1 cellular context compared by ENCODE assay signal in the genomic region with DNA sequence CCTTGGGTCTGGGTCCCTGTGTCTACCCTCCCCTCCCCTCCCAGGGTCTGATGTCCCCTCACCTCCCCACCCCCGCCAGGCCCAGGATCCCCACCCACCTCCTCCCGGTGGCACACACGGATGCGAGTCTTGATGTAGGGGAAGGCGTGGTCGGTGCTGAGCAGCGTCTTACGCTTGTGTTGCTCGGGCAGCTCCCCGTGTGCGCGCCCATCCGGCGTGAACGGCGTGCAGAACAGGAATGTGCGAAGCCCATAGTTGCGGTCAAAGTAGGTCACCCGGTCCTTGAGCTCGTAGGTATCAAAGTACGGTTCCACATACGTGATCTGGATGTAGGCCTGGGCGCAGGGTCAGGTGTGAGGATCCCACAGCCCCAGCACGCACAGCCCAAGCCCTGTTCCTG.
TF ChIP-seq lines count a peak whose summit lies in the region.

No MANE protein-coding gene starts in this region.

TF ChIP-seq in H1, 55 proteins besides CTCF, POLR2A, EP300 and RAD21:
- TF ChIP-seq POLR2AphosphoS5 (IDR thresholded peaks at IDR 0.05; ENCODE audit: low read depth, low read length) (no peak), ASH2L (IDR thresholded peaks at IDR 0.05; ENCODE audit: low read length) (no peak), SIRT6 (IDR thresholded peaks at IDR 0.05; ENCODE audit: low read length) (no peak), GTF2F1 (IDR thresholded peaks at IDR 0.05; ENCODE audit: borderline replicate concordance, low read depth, low read length) (no peak), POU5F1 (IDR thresholded peaks at IDR 0.05; ENCODE audit: low read depth, low read length) (no peak), JUND (IDR thresholded peaks at IDR 0.05; ENCODE audit: low read length) (no peak), FOSL1 (IDR thresholded peaks at IDR 0.05; ENCODE audit: insufficient read depth, low read depth, low read length) (no peak), CREB1 (IDR thresholded peaks at IDR 0.05) (no peak), PHF8 (conservative IDR thresholded peaks at IDR 0.05; ENCODE audit: low read depth, low read length) (no peak), RBBP5 (IDR thresholded peaks at IDR 0.05; ENCODE audit: borderline replicate concordance, low read depth, low read length) (no peak), CBX5 (IDR thresholded peaks at IDR 0.05; ENCODE audit: low read depth, low read length) (no peak)
- TF ChIP-seq, protein P1, sequence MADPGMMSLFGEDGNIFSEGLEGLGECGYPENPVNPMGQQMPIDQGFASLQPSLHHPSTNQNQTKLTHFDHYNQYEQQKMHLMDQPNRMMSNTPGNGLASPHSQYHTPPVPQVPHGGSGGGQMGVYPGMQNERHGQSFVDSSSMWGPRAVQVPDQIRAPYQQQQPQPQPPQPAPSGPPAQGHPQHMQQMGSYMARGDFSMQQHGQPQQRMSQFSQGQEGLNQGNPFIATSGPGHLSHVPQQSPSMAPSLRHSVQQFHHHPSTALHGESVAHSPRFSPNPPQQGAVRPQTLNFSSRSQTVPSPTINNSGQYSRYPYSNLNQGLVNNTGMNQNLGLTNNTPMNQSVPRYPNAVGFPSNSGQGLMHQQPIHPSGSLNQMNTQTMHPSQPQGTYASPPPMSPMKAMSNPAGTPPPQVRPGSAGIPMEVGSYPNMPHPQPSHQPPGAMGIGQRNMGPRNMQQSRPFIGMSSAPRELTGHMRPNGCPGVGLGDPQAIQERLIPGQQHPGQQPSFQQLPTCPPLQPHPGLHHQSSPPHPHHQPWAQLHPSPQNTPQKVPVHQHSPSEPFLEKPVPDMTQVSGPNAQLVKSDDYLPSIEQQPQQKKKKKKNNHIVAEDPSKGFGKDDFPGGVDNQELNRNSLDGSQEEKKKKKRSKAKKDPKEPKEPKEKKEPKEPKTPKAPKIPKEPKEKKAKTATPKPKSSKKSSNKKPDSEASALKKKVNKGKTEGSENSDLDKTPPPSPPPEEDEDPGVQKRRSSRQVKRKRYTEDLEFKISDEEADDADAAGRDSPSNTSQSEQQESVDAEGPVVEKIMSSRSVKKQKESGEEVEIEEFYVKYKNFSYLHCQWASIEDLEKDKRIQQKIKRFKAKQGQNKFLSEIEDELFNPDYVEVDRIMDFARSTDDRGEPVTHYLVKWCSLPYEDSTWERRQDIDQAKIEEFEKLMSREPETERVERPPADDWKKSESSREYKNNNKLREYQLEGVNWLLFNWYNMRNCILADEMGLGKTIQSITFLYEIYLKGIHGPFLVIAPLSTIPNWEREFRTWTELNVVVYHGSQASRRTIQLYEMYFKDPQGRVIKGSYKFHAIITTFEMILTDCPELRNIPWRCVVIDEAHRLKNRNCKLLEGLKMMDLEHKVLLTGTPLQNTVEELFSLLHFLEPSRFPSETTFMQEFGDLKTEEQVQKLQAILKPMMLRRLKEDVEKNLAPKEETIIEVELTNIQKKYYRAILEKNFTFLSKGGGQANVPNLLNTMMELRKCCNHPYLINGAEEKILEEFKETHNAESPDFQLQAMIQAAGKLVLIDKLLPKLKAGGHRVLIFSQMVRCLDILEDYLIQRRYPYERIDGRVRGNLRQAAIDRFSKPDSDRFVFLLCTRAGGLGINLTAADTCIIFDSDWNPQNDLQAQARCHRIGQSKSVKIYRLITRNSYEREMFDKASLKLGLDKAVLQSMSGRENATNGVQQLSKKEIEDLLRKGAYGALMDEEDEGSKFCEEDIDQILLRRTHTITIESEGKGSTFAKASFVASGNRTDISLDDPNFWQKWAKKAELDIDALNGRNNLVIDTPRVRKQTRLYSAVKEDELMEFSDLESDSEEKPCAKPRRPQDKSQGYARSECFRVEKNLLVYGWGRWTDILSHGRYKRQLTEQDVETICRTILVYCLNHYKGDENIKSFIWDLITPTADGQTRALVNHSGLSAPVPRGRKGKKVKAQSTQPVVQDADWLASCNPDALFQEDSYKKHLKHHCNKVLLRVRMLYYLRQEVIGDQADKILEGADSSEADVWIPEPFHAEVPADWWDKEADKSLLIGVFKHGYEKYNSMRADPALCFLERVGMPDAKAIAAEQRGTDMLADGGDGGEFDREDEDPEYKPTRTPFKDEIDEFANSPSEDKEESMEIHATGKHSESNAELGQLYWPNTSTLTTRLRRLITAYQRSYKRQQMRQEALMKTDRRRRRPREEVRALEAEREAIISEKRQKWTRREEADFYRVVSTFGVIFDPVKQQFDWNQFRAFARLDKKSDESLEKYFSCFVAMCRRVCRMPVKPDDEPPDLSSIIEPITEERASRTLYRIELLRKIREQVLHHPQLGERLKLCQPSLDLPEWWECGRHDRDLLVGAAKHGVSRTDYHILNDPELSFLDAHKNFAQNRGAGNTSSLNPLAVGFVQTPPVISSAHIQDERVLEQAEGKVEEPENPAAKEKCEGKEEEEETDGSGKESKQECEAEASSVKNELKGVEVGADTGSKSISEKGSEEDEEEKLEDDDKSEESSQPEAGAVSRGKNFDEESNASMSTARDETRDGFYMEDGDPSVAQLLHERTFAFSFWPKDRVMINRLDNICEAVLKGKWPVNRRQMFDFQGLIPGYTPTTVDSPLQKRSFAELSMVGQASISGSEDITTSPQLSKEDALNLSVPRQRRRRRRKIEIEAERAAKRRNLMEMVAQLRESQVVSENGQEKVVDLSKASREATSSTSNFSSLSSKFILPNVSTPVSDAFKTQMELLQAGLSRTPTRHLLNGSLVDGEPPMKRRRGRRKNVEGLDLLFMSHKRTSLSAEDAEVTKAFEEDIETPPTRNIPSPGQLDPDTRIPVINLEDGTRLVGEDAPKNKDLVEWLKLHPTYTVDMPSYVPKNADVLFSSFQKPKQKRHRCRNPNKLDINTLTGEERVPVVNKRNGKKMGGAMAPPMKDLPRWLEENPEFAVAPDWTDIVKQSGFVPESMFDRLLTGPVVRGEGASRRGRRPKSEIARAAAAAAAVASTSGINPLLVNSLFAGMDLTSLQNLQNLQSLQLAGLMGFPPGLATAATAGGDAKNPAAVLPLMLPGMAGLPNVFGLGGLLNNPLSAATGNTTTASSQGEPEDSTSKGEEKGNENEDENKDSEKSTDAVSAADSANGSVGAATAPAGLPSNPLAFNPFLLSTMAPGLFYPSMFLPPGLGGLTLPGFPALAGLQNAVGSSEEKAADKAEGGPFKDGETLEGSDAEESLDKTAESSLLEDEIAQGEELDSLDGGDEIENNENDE (IDR thresholded peaks at IDR 0.05; ENCODE audit: insufficient replicate concordance, low read length), result no peak
- TF ChIP-seq, protein P2, sequence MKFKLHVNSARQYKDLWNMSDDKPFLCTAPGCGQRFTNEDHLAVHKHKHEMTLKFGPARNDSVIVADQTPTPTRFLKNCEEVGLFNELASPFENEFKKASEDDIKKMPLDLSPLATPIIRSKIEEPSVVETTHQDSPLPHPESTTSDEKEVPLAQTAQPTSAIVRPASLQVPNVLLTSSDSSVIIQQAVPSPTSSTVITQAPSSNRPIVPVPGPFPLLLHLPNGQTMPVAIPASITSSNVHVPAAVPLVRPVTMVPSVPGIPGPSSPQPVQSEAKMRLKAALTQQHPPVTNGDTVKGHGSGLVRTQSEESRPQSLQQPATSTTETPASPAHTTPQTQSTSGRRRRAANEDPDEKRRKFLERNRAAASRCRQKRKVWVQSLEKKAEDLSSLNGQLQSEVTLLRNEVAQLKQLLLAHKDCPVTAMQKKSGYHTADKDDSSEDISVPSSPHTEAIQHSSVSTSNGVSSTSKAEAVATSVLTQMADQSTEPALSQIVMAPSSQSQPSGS (IDR thresholded peaks at IDR 0.05; ENCODE audit: low read length), result no peak
- TF ChIP-seq, protein P3, sequence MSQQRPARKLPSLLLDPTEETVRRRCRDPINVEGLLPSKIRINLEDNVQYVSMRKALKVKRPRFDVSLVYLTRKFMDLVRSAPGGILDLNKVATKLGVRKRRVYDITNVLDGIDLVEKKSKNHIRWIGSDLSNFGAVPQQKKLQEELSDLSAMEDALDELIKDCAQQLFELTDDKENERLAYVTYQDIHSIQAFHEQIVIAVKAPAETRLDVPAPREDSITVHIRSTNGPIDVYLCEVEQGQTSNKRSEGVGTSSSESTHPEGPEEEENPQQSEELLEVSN (IDR thresholded peaks at IDR 0.05), result no peak
